19 cellular contexts compared by ENCODE assay signal in genomic region chr12:76530531-76530930, GRCh38. TPM values are rescaled to one million over a fixed set of nuclear protein-coding genes. Genes with fewer than 3 reads are reported as not detected.
DNase-seq lines count a peak whose midpoint lies in the region; ATAC-seq, FAIRE-seq and TF ChIP-seq lines count a peak whose summit lies in the region.
"Had no signal": no experiment of that assay in that cellular context is flagged by ENCODE, and none has a peak within 500 bp of the region (broad histone marks: within the 10 kb centered on the region; RNA-seq: fewer than 3 reads in every experiment).

No MANE protein-coding gene starts in this region.

- no peaks in the 10 kb centered on the region for H3K9me3 ChIP-seq in K562 (replicated peaks; ENCODE audit: control insufficient read depth, insufficient read depth, low read depth, low read length)
- H3K9me3 ChIP-seq: BE2C had no signal

- H4K20me1 ChIP-seq in K562 (replicated peaks; ENCODE audit: control insufficient read depth, insufficient read depth, low read length), result no peaks in the 10 kb centered on the region

- no peak for TF ChIP-seq POLR2A in K562 (conservative IDR thresholded peaks at IDR 0.05)

- ATAC-seq in K562 (peak; percentile 56), memory B cell (ENCODE audit: low read depth) (no peak)
- no peak for ATAC-seq in stimulated activated memory B cell treated with anti-CD40 and anti-IgM and Interleukin-4, amounts not matched to agents 10 μg/mL and 1 μg/mL and 100 μg/mL, for 72 hours
- ATAC-seq: GM12878, HCT116 had no signal

- no peaks in the 10 kb centered on the region for H3K27me3 Mint-ChIP-seq in memory B cell
- H3K27me3 Mint-ChIP-seq in stimulated activated memory B cell treated with anti-CD40 and anti-IgM and Interleukin-4, amounts not matched to agents 10 μg/mL and 1 μg/mL and 100 μg/mL, for 72 hours, result no peaks in the 10 kb centered on the region

- DNase-seq in NCI-H2029 treated with DMSO at 0.1 percent for 48 hours (lab: John Stamatoyannopoulos, UW), result peak; percentile 1
- DNase-seq in NCI-H2029 (lab: John Stamatoyannopoulos, UW), result no peak
- peak in 2 of 4 experiments; percentile 19 to 21 for DNase-seq in K562 (ENCODE audit: extremely low read depth in 1 of 4, low spot score in 3 of 4)
- no peak for DNase-seq in memory B cell (ENCODE audit: low spot score in 2 of 2)
- DNase-seq in medulla oblongata (ENCODE audit: extremely low spot score), result no peak
- DNase-seq in ACHN, result no peak
- DNase-seq in COR-L47 (lab: John Stamatoyannopoulos, UW), result no peak
- DNase-seq: BE2C, DMS 273 treated with DMSO at 0.1 percent for 48 hours, GDM1, GM23248, NCI-H1048, NCI-H1436 treated with DMSO at 0.1 percent for 48 hours, NCI-H69 had no signal

- no peak overlapping the region for H3K27ac ChIP-seq in K562 (ENCODE audit: extremely low read depth, low read depth, low read length)
- H3K27ac ChIP-seq: 22Rv1, GM23248, RWPE1 had no signal

- FAIRE-seq in K562 (lab: Jason Lieb, UNC), result peak; percentile 58

- no peak for TF ChIP-seq RAD21 in K562 (CRISPR knock-in tag; conservative IDR thresholded peaks at IDR 0.05 in 1 of 2, IDR thresholded peaks at IDR 0.05 in 1 of 2)

- no peak overlapping the region for H3K4me3 ChIP-seq in K562
- H3K4me3 ChIP-seq: GM12878, GM23248 had no signal

- intact Hi-C loops in K562 (cut with micrococcal nuclease), result no loop called here

- H3K9ac ChIP-seq in K562 (ENCODE audit: insufficient read depth in 1 of 2, low read depth in 2 of 2, low read length in 2 of 2), result no peak overlapping the region
- H3K9ac ChIP-seq: GM23248 had no signal

- peak overlapping the region; percentile 51 for H3K27ac Mint-ChIP-seq in memory B cell
- peak overlapping the region; percentile 3 for H3K27ac Mint-ChIP-seq in stimulated activated memory B cell treated with anti-CD40 and anti-IgM and Interleukin-4, amounts not matched to agents 10 μg/mL and 1 μg/mL and 100 μg/mL, for 72 hours

- H3K4me2 ChIP-seq in K562 (ENCODE audit: insufficient read depth, low read length), result no peak overlapping the region

- H3K79me2 ChIP-seq in K562 (ENCODE audit: control insufficient read depth, insufficient read depth, low read length), result peaks cover 76% of the 10 kb centered on the region

- POLR2A ChIA-PET in K562 (lab: Yijun Ruan, JAX), result interaction anchor here (0.6 to 1.8 kb wide), 2 partner anchors 9 to 122 kb away, joined by 4 to 6 read pairs; no protein-coding TSS in a partner anchor

- CTCF ChIA-PET in K562 (lab: Yijun Ruan, JAX; ENCODE audit: low intra/inter-chr PET ratio), result no interaction called here

- H3K9me3 Mint-ChIP-seq in memory B cell, result peaks cover 3% of the 10 kb centered on the region
- H3K9me3 Mint-ChIP-seq in stimulated activated memory B cell treated with anti-CD40 and anti-IgM and Interleukin-4, amounts not matched to agents 10 μg/mL and 1 μg/mL and 100 μg/mL, for 72 hours, result peaks cover 8% of the 10 kb centered on the region

- H3K4me3 Mint-ChIP-seq in memory B cell, result no peak overlapping the region
- no peak overlapping the region for H3K4me3 Mint-ChIP-seq in stimulated activated memory B cell treated with anti-CD40 and anti-IgM and Interleukin-4, amounts not matched to agents 10 μg/mL and 1 μg/mL and 100 μg/mL, for 72 hours

- 36% methylated on average over 1 of the region's 1 CpG for WGBS in K562 (ENCODE audit: insufficient coverage, low coverage, missing lambda C conversion rate)

- no peak for TF ChIP-seq CTCF in K562 (IDR thresholded peaks at IDR 0.05 in 2 of 3, conservative IDR thresholded peaks at IDR 0.05 in 1 of 3; ENCODE audit: insufficient read depth in 2 of 3, low read depth in 1 of 3, low read length in 3 of 3)

- no peak overlapping the region for H2AFZ ChIP-seq in K562 (ENCODE audit: low read depth, low read length)
- H2AFZ ChIP-seq: GM23248 had no signal

- TF ChIP-seq EP300 in K562 (IDR thresholded peaks at IDR 0.05; ENCODE audit: low read length), result no peak

- no TSS peak for BruUV-seq in K562 (replicated peaks; lab: Mats Ljungman, UMichigan)

- H3K36me3 ChIP-seq in K562 (ENCODE audit: control insufficient read depth, insufficient read depth, low read length), result no peaks in the 10 kb centered on the region; the same call in 2 of the 3 replicates
- H3K36me3 ChIP-seq: BE2C had no signal

- H3K36me3 Mint-ChIP-seq in memory B cell, result peaks cover 22% of the 10 kb centered on the region
- peaks cover 32% of the 10 kb centered on the region for H3K36me3 Mint-ChIP-seq in stimulated activated memory B cell treated with anti-CD40 and anti-IgM and Interleukin-4, amounts not matched to agents 10 μg/mL and 1 μg/mL and 100 μg/mL, for 72 hours

- H3K9me1 ChIP-seq in K562 (ENCODE audit: control insufficient read depth, insufficient read depth, low read length), result no peaks in the 10 kb centered on the region

- H3K27me3 ChIP-seq in K562 (ENCODE audit: control insufficient read depth in 2 of 2, insufficient read depth in 2 of 2, low read length in 2 of 2), result no peaks in the 10 kb centered on the region
- H3K27me3 ChIP-seq: BE2C had no signal

- in situ Hi-C loops in K562 (cut with MboI), result no loop called here
- in situ Hi-C loops in ACHN (cut with HindIII; ENCODE audit: low pct_ligation_motif_present, low pct_unique_long_range_greater_than_20kb, low sequenced_read_pairs), result no loop called here

- peaks cover 23% of the 10 kb centered on the region for H3K4me1 Mint-ChIP-seq in memory B cell
- peaks cover 31% of the 10 kb centered on the region for H3K4me1 Mint-ChIP-seq in stimulated activated memory B cell treated with anti-CD40 and anti-IgM and Interleukin-4, amounts not matched to agents 10 μg/mL and 1 μg/mL and 100 μg/mL, for 72 hours

- H3K4me1 ChIP-seq in K562 (replicated peaks in 1 of 2; ENCODE audit: control insufficient read depth in 2 of 2, insufficient read depth in 2 of 2, low read length in 2 of 2), result peaks cover 12 to 18% of the 10 kb centered on the region in 2 experiments; a peak in 3 of 5 replicates
- H3K4me1 ChIP-seq: BE2C had no signal

TF ChIP-seq in K562, 482 proteins besides CTCF, POLR2A, EP300 and RAD21 (continues in another document):
- TF ChIP-seq CBFA2T3 (IDR thresholded peaks at IDR 0.05) (peak; percentile 68), NCOA4 (IDR thresholded peaks at IDR 0.05; ENCODE audit: partially characterized antibody) (no peak), MIER1 (IDR thresholded peaks at IDR 0.05; ENCODE audit: low read depth) (no peak), PHF21A (IDR thresholded peaks at IDR 0.05; ENCODE audit: borderline replicate concordance, low read depth) (no peak)

RNA-seq across cellular contexts. Expression of gene OSBPL8, which starts 29.0 kb away (rescaled TPM):
- 52.8 and 159 TPM in 2 replicates for total RNA-seq in K562 (2011; cell fraction: chromatin; rRNA removed; ENCODE audit: low replicate concordance)
- total RNA-seq in K562 (2011; cell fraction: nucleolus; rRNA removed), result 43.4 and 53.4 TPM in 2 replicates
- total RNA-seq in K562 (2011; cell fraction: nucleoplasm; rRNA removed), result 46.3 and 48.5 TPM in 2 replicates
- total RNA-seq in K562 (2014; rRNA removed) (28.3 and 32.1 TPM in 2 replicates), K562 (2014; rRNA removed; fragmentation: Illumina TruSeq; extraction: Trizol) (81.0 and 94.9 TPM in 2 replicates), K562 (2015; rRNA removed; fragmentation: Illumina TruSeq; extraction: Trizol) (70.2 and 78.3 TPM in 2 replicates), K562 (2021) (82.7 and 88.6 TPM in 2 replicates)
- polyA plus RNA-seq in K562 (2011; rRNA removed) (34.2 and 52.7 TPM in 2 replicates), K562 (2014; fragmentation: Illumina TruSeq; extraction: Trizol) (36.2 and 42.8 TPM in 2 replicates), K562 (2014; fragmentation: Nextera tagmentation; extraction: Ambion mirVana) (10 to 100 TPM; 17.4 to 19.9 TPM), K562 (2014; rRNA removed) (25.6 and 31.4 TPM in 2 replicates)
- polyA plus RNA-seq in K562 (2011; cell fraction: cytosol; rRNA removed), result 15.3 and 41.1 TPM in 2 replicates
- 19.3 and 21.6 TPM in 2 replicates for polyA plus RNA-seq in K562 (2011; cell fraction: nucleus; rRNA removed)
- 28.9 and 29.0 TPM in 2 replicates for polyA plus RNA-seq in K562 (2012)
- polyA minus RNA-seq in K562 (2011; rRNA and poly(A)+ RNA removed), result 334 and 360 TPM in 2 replicates
- polyA minus RNA-seq in K562 (2011; cell fraction: cytosol; rRNA and poly(A)+ RNA removed), result 66.7 and 80.0 TPM in 2 replicates
- polyA minus RNA-seq in K562 (2011; cell fraction: nucleus; rRNA and poly(A)+ RNA removed), result 73.6 and 124 TPM in 2 replicates
